19 cellular contexts compared by ENCODE assay signal in the genomic region with DNA sequence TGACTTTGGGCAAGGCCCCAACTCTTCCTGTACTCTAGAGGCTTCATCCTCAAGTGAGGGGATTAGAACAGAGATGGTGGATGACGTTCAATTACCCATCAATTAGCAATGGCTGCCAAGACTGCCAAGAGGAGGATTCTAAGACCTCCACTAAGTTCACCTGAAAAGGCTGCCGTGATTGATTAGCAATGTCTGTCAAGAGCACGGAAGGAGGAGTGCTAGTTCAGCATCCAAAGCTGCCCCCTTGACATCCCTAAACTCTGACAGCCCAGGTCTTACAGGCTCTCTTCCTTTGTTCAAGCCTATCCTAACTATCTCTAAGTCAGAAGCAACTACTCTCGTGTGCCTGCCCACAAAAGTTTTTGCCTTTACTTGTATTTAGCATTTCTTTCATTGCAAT.
A peak's percentile ranks its signal among the peaks of the same experiment; 100 is the strongest.
DNase-seq lines count a peak whose midpoint lies in the region; ATAC-seq and TF ChIP-seq lines count a peak whose summit lies in the region.
"Had no signal": no experiment of that assay in that cellular context is flagged by ENCODE, and none has a peak within 500 bp of the region (broad histone marks: within the 10 kb centered on the region; RNA-seq: fewer than 3 reads in every experiment).

No MANE protein-coding gene starts in this region.

- in situ Hi-C loops in KBM-7 (cut with MboI; ENCODE audit: low pct_unique_long_range_greater_than_20kb, low sequenced_read_pairs), result no loop called here

- TF ChIP-seq CTCF in dorsolateral prefrontal cortex (IDR thresholded peaks at IDR 0.05 in 54 of 56, conservative IDR thresholded peaks at IDR 0.05 in 2 of 56; ENCODE audit: low read depth in 1 of 56, partially characterized antibody in 56 of 56), result no peak
- no peak for TF ChIP-seq CTCF in psoas muscle (IDR thresholded peaks at IDR 0.05)

- H3K4me1 ChIP-seq in CD4-positive, CD25-positive, alpha-beta regulatory T cell (ENCODE audit: control insufficient read depth, insufficient read depth, low read length, poor library complexity, severe bottlenecking), result peaks cover 99% of the 10 kb centered on the region
- peaks cover 85% of the 10 kb centered on the region for H3K4me1 ChIP-seq in psoas muscle
- H3K4me1 ChIP-seq: Caco-2 had no signal

- no peak for DNase-seq in CD4-positive, CD25-positive, alpha-beta regulatory T cell
- DNase-seq in Jurkat, Clone E6-1 (ENCODE audit: low read depth, low spot score), result no peak
- DNase-seq in dorsolateral prefrontal cortex (no peak), psoas muscle (no peak), KBM-7 (no peak), iPS-NIHi11 (ENCODE audit: low spot score) (no peak), NCI-H1694 treated with DMSO at 0.1 percent for 48 hours (lab: John Stamatoyannopoulos, UW) (no peak), NCI-H510A treated with DMSO at 0.1 percent for 48 hours (lab: John Stamatoyannopoulos, UW) (no peak)
- DNase-seq: activated naive CD4-positive, alpha-beta T cell treated with anti-CD3 and anti-CD28 coated beads, Interleukin-2, amount 50 U/mL, for 16 hours; activated T-cell treated with anti-CD3 and anti-CD28 coated beads, Interleukin-2, amount 50 U/mL, for 4 hours; Caco-2; GOT3; Kasumi-1; mesenchymal stem cell; NCI-H2029 treated with DMSO at 0.1 percent for 48 hours; trophoblast cell had no signal

- WGBS in psoas muscle, 3 donors, result 70 to 82% (median 77%) methylated on average over 4 of the region's 4 CpGs

- H3K36me3 Mint-ChIP-seq in CD4-positive, CD25-positive, alpha-beta regulatory T cell, result peaks cover 32% of the 10 kb centered on the region

- H3K27me3 ChIP-seq in CD4-positive, CD25-positive, alpha-beta regulatory T cell (ENCODE audit: control insufficient read depth, insufficient read depth, low read length), result no peaks in the 10 kb centered on the region
- H3K27me3 ChIP-seq in dorsolateral prefrontal cortex, result no peaks in the 10 kb centered on the region
- H3K27me3 ChIP-seq in psoas muscle (ENCODE audit: insufficient read depth in 3 of 3, low read length in 2 of 3), result no peaks in the 10 kb centered on the region
- H3K27me3 ChIP-seq: hepatocyte had no signal

- intact Hi-C loops in dorsolateral prefrontal cortex (cut with DNase I), result no loop called here
- intact Hi-C loops in psoas muscle (cut with DNase I), result no loop called here

- H3K36me3 ChIP-seq in CD4-positive, CD25-positive, alpha-beta regulatory T cell (ENCODE audit: control insufficient read depth, insufficient read depth, low read length), result peaks cover 44% of the 10 kb centered on the region
- H3K36me3 ChIP-seq in psoas muscle (ENCODE audit: insufficient read depth in 1 of 2, low read depth in 1 of 2), result peaks cover 0 to 3% of the 10 kb centered on the region in 2 donors

- H3K4me1 Mint-ChIP-seq in CD4-positive, CD25-positive, alpha-beta regulatory T cell, result peaks cover 32 to 100% (median 80%) of the 10 kb centered on the region in 4 donors

- peak overlapping the region; percentile 95 to 98 (median 98) for H3K27ac Mint-ChIP-seq in CD4-positive, CD25-positive, alpha-beta regulatory T cell

- peak overlapping the region; percentile 4 for H3K4me3 ChIP-seq in CD4-positive, CD25-positive, alpha-beta regulatory T cell (ENCODE audit: low read depth, low read length)
- H3K4me3 ChIP-seq in Jurkat, Clone E6-1 (ENCODE audit: low read length), result peak overlapping the region; percentile 11; the same call in 1 of the 2 replicates
- H3K4me3 ChIP-seq in dorsolateral prefrontal cortex, result no peak overlapping the region
- no peak overlapping the region for H3K4me3 ChIP-seq in psoas muscle
- H3K4me3 ChIP-seq: coronary artery, hepatocyte had no signal

- no peaks in the 10 kb centered on the region for H3K9me3 ChIP-seq in CD4-positive, CD25-positive, alpha-beta regulatory T cell (ENCODE audit: control insufficient read depth in 2 of 2, low read length in 2 of 2)
- no peaks in the 10 kb centered on the region for H3K9me3 ChIP-seq in psoas muscle
- H3K9me3 ChIP-seq: Caco-2 had no signal

- H3K27me3 Mint-ChIP-seq in CD4-positive, CD25-positive, alpha-beta regulatory T cell, result peaks cover 4% of the 10 kb centered on the region

- no peaks in the 10 kb centered on the region for H3K9me3 Mint-ChIP-seq in CD4-positive, CD25-positive, alpha-beta regulatory T cell
- H3K9me3 Mint-ChIP-seq: activated T-cell treated with anti-CD3 and anti-CD28 coated beads, Interleukin-2, amount 50 U/mL, for 4 hours had no signal

- H3K27ac ChIP-seq in CD4-positive, CD25-positive, alpha-beta regulatory T cell (ENCODE audit: insufficient read depth, low read length, poor library complexity, severe bottlenecking), result peak overlapping the region; percentile 73
- H3K27ac ChIP-seq in dorsolateral prefrontal cortex (peak overlapping the region; percentile 58 to 100 (median 98)), psoas muscle (peak overlapping the region; percentile 64)
- H3K27ac ChIP-seq: hepatocyte had no signal

- no peak for ATAC-seq in CD4-positive, CD25-positive, alpha-beta regulatory T cell (ENCODE audit: low read depth in 2 of 2)
- no peak for ATAC-seq in psoas muscle
- ATAC-seq: activated T-cell treated with anti-CD3 and anti-CD28 coated beads, Interleukin-2, amount 50 U/mL, for 4 hours; sciatic nerve had no signal

- H3K4me3 Mint-ChIP-seq in CD4-positive, CD25-positive, alpha-beta regulatory T cell, result peak overlapping the region; percentile 63 to 86 (median 70)
- H3K4me3 Mint-ChIP-seq: activated T-cell treated with anti-CD3 and anti-CD28 coated beads, Interleukin-2, amount 50 U/mL, for 4 hours had no signal

Comparison
In these comparisons a context has a peak if more than half of its experiments do, and no peak if none do; other contexts are left out.
1. H3K4me3 ChIP-seq: peak in CD4-positive, CD25-positive, alpha-beta regulatory T cell (single experiment) and Jurkat, Clone E6-1 (single experiment); none in dorsolateral prefrontal cortex (0 of 59) and psoas muscle (single experiment).
2. Peak in every context shown above with its lines, with median percentiles within 50 percentile points of each other: H3K27ac ChIP-seq.